Comparison of ENCODE assay signal across 7 cellular contexts in the genomic region with DNA sequence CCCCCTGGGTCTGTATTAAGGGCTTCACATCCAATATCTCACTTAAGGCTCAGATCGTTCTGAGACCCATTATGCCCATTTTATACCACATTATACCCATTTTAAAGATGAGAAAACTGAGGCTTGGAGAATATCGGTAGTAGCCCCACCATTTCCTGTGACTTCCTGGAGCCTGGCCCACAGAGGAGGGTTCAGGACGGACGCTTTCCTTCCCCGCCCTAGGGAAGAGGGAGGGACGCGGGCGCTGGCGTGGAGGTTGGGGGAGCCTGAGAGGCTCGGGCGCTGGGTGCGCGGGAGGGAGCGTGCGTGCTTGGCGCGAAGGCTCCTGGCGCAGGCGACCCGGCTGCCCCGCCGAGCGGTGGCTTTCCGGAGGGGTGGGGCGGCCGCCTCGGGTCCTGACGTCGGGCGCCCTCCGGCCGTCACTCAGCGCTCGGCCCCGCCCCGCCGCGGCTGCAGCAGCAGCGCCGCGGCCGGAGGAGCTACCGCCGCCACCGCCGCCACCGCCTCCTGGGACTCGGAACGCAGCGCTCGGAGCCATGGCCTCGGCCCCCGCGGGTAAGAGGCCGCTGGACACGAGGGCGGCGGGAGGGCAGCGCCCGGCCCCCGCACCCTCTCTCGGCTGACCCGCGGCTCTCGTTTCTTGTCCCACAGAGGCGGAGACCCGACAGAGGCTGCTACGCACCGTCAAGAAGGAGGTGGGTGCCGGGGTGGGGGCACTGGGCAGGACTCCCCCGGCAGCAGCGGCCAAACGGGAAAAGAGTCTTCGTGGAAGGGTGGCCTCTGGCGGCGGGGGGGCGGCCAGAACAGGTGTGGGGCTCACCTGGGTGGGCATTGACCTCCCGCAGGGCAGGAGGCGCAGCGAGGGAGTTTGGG. TPM values are rescaled to one million over a fixed set of nuclear protein-coding genes. Genes with fewer than 3 reads are reported as not detected.
DNase-seq lines count a peak whose midpoint lies in the region; ATAC-seq and TF ChIP-seq lines count a peak whose summit lies in the region.

A gene with protein sequence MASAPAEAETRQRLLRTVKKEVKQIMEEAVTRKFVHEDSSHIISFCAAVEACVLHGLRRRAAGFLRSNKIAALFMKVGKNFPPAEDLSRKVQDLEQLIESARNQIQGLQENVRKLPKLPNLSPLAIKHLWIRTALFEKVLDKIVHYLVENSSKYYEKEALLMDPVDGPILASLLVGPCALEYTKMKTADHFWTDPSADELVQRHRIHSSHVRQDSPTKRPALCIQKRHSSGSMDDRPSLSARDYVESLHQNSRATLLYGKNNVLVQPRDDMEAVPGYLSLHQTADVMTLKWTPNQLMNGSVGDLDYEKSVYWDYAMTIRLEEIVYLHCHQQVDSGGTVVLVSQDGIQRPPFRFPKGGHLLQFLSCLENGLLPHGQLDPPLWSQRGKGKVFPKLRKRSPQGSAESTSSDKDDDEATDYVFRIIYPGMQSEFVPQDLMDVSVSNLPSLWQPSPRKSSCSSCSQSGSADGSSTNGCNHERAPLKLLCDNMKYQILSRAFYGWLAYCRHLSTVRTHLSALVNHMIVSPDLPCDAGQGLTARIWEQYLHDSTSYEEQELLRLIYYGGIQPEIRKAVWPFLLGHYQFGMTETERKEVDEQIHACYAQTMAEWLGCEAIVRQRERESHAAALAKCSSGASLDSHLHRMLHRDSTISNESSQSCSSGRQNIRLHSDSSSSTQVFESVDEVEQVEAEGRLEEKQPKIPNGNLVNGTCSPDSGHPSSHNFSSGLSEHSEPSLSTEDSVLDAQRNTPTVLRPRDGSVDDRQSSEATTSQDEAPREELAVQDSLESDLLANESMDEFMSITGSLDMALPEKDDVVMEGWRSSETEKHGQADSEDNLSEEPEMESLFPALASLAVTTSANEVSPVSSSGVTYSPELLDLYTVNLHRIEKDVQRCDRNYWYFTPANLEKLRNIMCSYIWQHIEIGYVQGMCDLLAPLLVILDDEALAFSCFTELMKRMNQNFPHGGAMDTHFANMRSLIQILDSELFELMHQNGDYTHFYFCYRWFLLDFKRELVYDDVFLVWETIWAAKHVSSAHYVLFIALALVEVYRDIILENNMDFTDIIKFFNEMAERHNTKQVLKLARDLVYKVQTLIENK (plus strand): TSS at position 422 of the 873 bp plus-strand sequence. CDS start 115 bp downstream, at position 537.

- peak; percentile 72 for DNase-seq in MG63
- DNase-seq in T-helper 1 cell, result peak; percentile 53 to 80 (median 66)
- peak; percentile 35 for DNase-seq in amniotic epithelial cell (ENCODE audit: low read depth)
- peak; percentile 77 for DNase-seq in right atrium auricular region (ENCODE audit: low spot score)
- DNase-seq in prostate gland (ENCODE audit: low spot score), result peak; percentile 75
- peak; percentile 85 to 96 for DNase-seq in upper lobe of left lung

- H3K4me1 ChIP-seq in right atrium auricular region (peaks cover 0 to 47% of the 10 kb centered on the region in 2 donors), prostate gland (replicated peaks) (peaks cover 5% of the 10 kb centered on the region), upper lobe of left lung (peaks cover 6 to 30% (median 10%) of the 10 kb centered on the region in 4 donors)

- ATAC-seq in GM18505 (IDR thresholded peaks at IDR 0.05; ENCODE audit: unreplicated experiment) (no peak), upper lobe of left lung (ENCODE audit: low FRiP score in 2 of 2) (peak; percentile 72 to 94)

- intact Hi-C loops in prostate gland (cut with DNase I), result no loop called here

- TF ChIP-seq POLR2A in GM18505 (IDR thresholded peaks at IDR 0.05; ENCODE audit: borderline replicate concordance, extremely low read depth, insufficient read depth, insufficient read length) (peak; percentile 26), prostate gland (IDR thresholded peaks at IDR 0.05) (peak; percentile 82), upper lobe of left lung (IDR thresholded peaks at IDR 0.05) (peak in 2 of 4 donors; percentile 27 to 61)

- H3K27me3 ChIP-seq in MG63 (no peaks in the 10 kb centered on the region), right atrium auricular region (no peaks in the 10 kb centered on the region), prostate gland (replicated peaks; ENCODE audit: insufficient read depth) (no peaks in the 10 kb centered on the region), upper lobe of left lung (no peaks in the 10 kb centered on the region)

- H3K27ac ChIP-seq in right atrium auricular region (peak within 1 kb of the TSS; percentile 83 to 85), prostate gland (peak within 1 kb of the TSS; percentile 73 to 77), upper lobe of left lung (peak within 1 kb of the TSS; percentile 24 to 78 (median 77))

- H3K9me3 ChIP-seq in MG63, result no peaks in the 10 kb centered on the region
- H3K9me3 ChIP-seq in right atrium auricular region, result no peaks in the 10 kb centered on the region
- H3K9me3 ChIP-seq in prostate gland, result no peaks in the 10 kb centered on the region
- H3K9me3 ChIP-seq in upper lobe of left lung, result no peaks in the 10 kb centered on the region

- TF ChIP-seq CTCF in right atrium auricular region (IDR thresholded peaks at IDR 0.05), result no peak
- TF ChIP-seq CTCF in prostate gland (IDR thresholded peaks at IDR 0.05), result no peak
- no peak for TF ChIP-seq CTCF in upper lobe of left lung (IDR thresholded peaks at IDR 0.05)

- H3K36me3 ChIP-seq in MG63 (no peaks in the 10 kb centered on the region), right atrium auricular region (no peaks in the 10 kb centered on the region), prostate gland (no peaks in the 10 kb centered on the region), upper lobe of left lung (no peaks in the 10 kb centered on the region)

- 2% methylated on average over 62 of the region's 80 CpGs for WGBS in prostate gland
- WGBS in upper lobe of left lung, 2 donors, result 4 to 12% methylated on average over 11 to 52 of the region's 80 CpGs

- peak within 1 kb of the TSS; percentile 40 for H3K4me3 ChIP-seq in MG63
- H3K4me3 ChIP-seq in right atrium auricular region, result peak within 1 kb of the TSS; percentile 55 to 67
- H3K4me3 ChIP-seq in prostate gland, result peak within 1 kb of the TSS; percentile 52 to 56
- peak within 1 kb of the TSS; percentile 25 to 70 (median 56) for H3K4me3 ChIP-seq in upper lobe of left lung

- no peak for TF ChIP-seq EP300 in upper lobe of left lung (IDR thresholded peaks at IDR 0.05)

RNA-seq across cellular contexts. Expression of the gene that starts here (rescaled TPM):
- total RNA-seq in MG63 (2014; rRNA removed; shearing (Covaris generic); ENCODE audit: low replicate concordance), result not detected in 2 replicates
- total RNA-seq in right atrium auricular region (10 to 100 TPM; 13.9 to 14.9 TPM), prostate gland (1 to 10 TPM; 4.1 to 7.7 TPM), upper lobe of left lung (1 to 10 TPM in 4 of 6 donors, under 1 TPM in 2; 0.76 to 4.2 (median 2.8) TPM)

Comparison
In these comparisons a context has a peak if more than half of its experiments do, and no peak if none do; other contexts are left out.
1. Peak in DNase-seq and H3K4me3 ChIP-seq in MG63; RNA of the gene not detected or under 1 TPM.
2. DNase-seq: peak in every context shown above with its lines; median percentile 90 in upper lobe of left lung; 77 in right atrium auricular region; 75 in prostate gland; 72 in MG63; 66 in T-helper 1 cell; 35 in amniotic epithelial cell.